In the genomic region with DNA sequence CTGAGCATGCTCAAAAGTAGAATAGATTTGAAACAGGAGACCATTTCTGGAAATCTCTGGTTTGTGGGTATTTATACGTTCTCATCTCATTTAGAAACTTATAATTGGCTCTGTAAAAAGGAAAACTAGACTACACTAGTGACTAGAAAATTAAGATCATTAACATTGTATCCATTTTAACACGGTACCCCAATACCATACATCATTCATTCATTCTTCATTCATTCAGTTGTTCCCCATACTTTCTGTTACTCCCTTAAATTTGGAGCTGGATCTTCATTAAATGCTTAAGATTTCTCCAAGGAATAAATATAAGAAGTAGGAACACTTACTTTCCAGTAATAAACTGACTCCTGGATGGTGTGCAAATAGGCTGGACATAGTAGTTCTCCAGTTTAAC, we compare ENCODE assay signal across 10 cellular contexts. TPM values are rescaled to one million over a fixed set of nuclear protein-coding genes. Genes with fewer than 3 reads are reported as not detected.
DNase-seq lines count a peak whose midpoint lies in the region; ATAC-seq and TF ChIP-seq lines count a peak whose summit lies in the region.
"Had no signal": no experiment of that assay in that cellular context is flagged by ENCODE, and none has a peak within 500 bp of the region (broad histone marks: within the 10 kb centered on the region; RNA-seq: fewer than 3 reads in every experiment).

No MANE protein-coding gene starts in this region.

- H3K9me3 ChIP-seq in right cardiac atrium (ENCODE audit: control insufficient read depth, low read length) (no peaks in the 10 kb centered on the region), mucosa of stomach (ENCODE audit: control insufficient read depth, low read length) (no peaks in the 10 kb centered on the region), vagina (no peaks in the 10 kb centered on the region)

- H3K4me1 ChIP-seq in right cardiac atrium (ENCODE audit: control insufficient read depth, insufficient read depth, low read length) (no peaks in the 10 kb centered on the region), mucosa of stomach (ENCODE audit: control insufficient read depth, insufficient read depth, low read length) (no peaks in the 10 kb centered on the region), vagina (peaks cover 31% of the 10 kb centered on the region)

- intact Hi-C loops in right cardiac atrium (cut with DNase I) (no loop called here), cardiac septum (cut with DNase I) (no loop called here), vagina (cut with DNase I) (no loop called here)

- TF ChIP-seq CTCF in epithelial cell of esophagus (IDR thresholded peaks at IDR 0.05; ENCODE audit: insufficient read depth, low read depth, low read length, missing control alignments) (no peak), vagina (IDR thresholded peaks at IDR 0.05) (no peak)

- peak overlapping the region; percentile 82 for H3K9ac ChIP-seq in mucosa of stomach (ENCODE audit: low read length)

- no peak for TF ChIP-seq POLR2A in vagina (IDR thresholded peaks at IDR 0.05)

- H3K27me3 ChIP-seq in right cardiac atrium (ENCODE audit: control insufficient read depth, insufficient read depth) (no peaks in the 10 kb centered on the region), mucosa of stomach (ENCODE audit: control insufficient read depth, insufficient read depth, low read length) (no peaks in the 10 kb centered on the region), vagina (no peaks in the 10 kb centered on the region)

- WGBS in right cardiac atrium = 54% methylated on average over 2 of the region's 2 CpGs

- no peaks in the 10 kb centered on the region for H3K36me3 ChIP-seq in mucosa of stomach (ENCODE audit: control insufficient read depth, insufficient read depth, low read length)
- no peaks in the 10 kb centered on the region for H3K36me3 ChIP-seq in vagina

- H3K27ac ChIP-seq in right cardiac atrium (ENCODE audit: low read length) (no peak overlapping the region), vagina (peak overlapping the region; percentile 90), caudate nucleus (ENCODE audit: low read depth, low read length) (no peak overlapping the region)

- ATAC-seq in right cardiac atrium = no peak

- H3K4me3 ChIP-seq in right cardiac atrium (ENCODE audit: low read length) (peak overlapping the region; percentile 88), epithelial cell of esophagus (ENCODE audit: low read length) (peak overlapping the region; percentile 86), mucosa of stomach (ENCODE audit: low read length) (peak overlapping the region; percentile 89), vagina (peak overlapping the region; percentile 72)

- no peak for DNase-seq in right cardiac atrium
- DNase-seq in cardiac septum (ENCODE audit: low spot score) = no peak
- DNase-seq in epithelial cell of esophagus (ENCODE audit: low read depth) = no peak
- no peak for DNase-seq in vagina (ENCODE audit: extremely low spot score in 2 of 2)
- no peak for DNase-seq in SK-N-DZ (ENCODE audit: low spot score)
- DNase-seq in NCI-H2081 treated with DMSO at 0.1 percent for 48 hours (lab: John Stamatoyannopoulos, UW) = no peak
- DNase-seq in caudate nucleus (lab: John Stamatoyannopoulos, UW) = no peak
- DNase-seq: NCI-H526, T-helper 9 cell had no signal

RNA-seq across cellular contexts. Expression of a gene that starts 1.3 kb away (rescaled TPM):
- 1 to 10 TPM; 4.6 to 8.7 (median 5.9) TPM for total RNA-seq in right cardiac atrium
- 1.8 TPM for polyA plus RNA-seq in right cardiac atrium
- 12.8 TPM for total RNA-seq in cardiac septum
- 5.4 TPM for total RNA-seq in vagina
- not detected in 2 replicates for polyA plus RNA-seq in SK-N-DZ (2014; cell fraction: cytosol; rRNA removed)
- polyA plus RNA-seq in SK-N-DZ (2014; cell fraction: nucleus; rRNA removed) = not detected in 2 replicates
